6 cellular contexts compared by ENCODE assay signal in the genomic region with DNA sequence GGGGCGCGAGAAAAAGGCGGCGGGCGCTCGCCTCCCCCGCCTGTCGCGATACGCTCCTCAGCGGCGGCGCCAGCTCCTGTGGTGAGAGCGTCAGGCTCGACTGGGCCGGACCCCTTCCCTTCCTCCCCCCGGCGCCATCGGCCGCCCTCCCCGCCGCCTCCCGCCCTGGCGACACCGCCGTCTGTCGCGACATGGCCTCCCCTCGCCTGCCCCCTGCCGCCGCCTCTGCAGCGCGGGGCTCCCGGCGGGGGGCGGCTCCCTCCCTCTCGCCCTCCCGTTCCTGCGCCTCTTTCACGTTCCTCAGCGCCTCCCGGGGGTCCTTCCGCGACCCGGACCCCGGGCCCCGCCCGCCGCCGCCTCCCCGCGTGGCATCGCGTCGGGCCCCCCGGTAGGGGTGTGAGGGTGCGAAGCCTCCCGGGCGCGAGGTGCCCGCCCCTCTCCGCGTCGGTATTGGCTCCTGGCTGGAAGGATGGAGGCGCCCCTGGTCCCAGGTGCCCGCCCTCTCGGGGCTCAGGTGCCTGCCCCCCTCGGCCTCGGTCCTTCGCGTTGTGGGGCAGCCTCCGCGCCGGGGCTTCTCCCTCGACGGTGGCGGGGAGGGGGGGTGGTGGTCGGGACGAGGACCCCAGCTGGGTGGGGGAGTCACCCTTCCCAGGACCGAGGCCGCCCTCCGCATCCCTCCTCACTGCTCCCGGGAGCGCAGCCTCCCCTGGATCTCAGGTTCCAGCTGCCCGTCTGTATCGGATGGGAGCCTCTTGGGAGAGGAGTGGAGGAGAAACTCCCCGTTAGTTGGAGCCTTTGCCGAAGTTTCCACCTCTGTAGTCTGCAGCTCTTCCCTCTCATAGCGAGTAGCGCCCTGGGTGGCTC. TPM values are rescaled to one million over a fixed set of nuclear protein-coding genes. Genes with fewer than 3 reads are reported as not detected.
DNase-seq lines count a peak whose midpoint lies in the region; ATAC-seq and TF ChIP-seq lines count a peak whose summit lies in the region.

No MANE protein-coding gene starts in this region.

- TF ChIP-seq POLR2A in lower leg skin (IDR thresholded peaks at IDR 0.05): no peak

- H3K27me3 ChIP-seq in HUES48 (ENCODE audit: control insufficient read depth, insufficient read depth, low read length): no peaks in the 10 kb centered on the region

- ATAC-seq in GM21717 (IDR thresholded peaks at IDR 0.05; ENCODE audit: unreplicated experiment): no peak

- H3K36me3 ChIP-seq in HUES48 (ENCODE audit: control insufficient read depth, insufficient read depth, low read length): peaks cover 41% of the 10 kb centered on the region

- H3K4me3 ChIP-seq in HUES48 (ENCODE audit: low read depth, low read length) (peak overlapping the region; percentile 69), lower leg skin (ENCODE audit: low read depth, poor library complexity, severe bottlenecking) (peak overlapping the region; percentile 91)

- peak; percentile 33 for DNase-seq in activated gamma-delta T cell treated with Interleukin-2 at 50 U/mL for 16 hours
- peak in 1 of 2 donors; percentile 92 for DNase-seq in lower leg skin (ENCODE audit: low spot score in 2 of 2)
- DNase-seq in MV-4-11 (lab: John Stamatoyannopoulos, UW): no peak
- DNase-seq in KG1 (lab: John Stamatoyannopoulos, UW): no peak

- intact Hi-C loops in lower leg skin (cut with DNase I; ENCODE audit: low total_unique reads): no loop called here

- no peaks in the 10 kb centered on the region for H3K9me3 ChIP-seq in HUES48 (ENCODE audit: control insufficient read depth, insufficient read depth, low read length)

- H3K4me1 ChIP-seq in HUES48 (ENCODE audit: control insufficient read depth, insufficient read depth, low read length): peaks cover 7% of the 10 kb centered on the region

- peak overlapping the region; percentile 95 for H3K27ac ChIP-seq in HUES48 (ENCODE audit: low read depth, low read length)

- no peak for TF ChIP-seq CTCF in lower leg skin (IDR thresholded peaks at IDR 0.05)

- peak overlapping the region; percentile 82 for H3K9ac ChIP-seq in HUES48 (ENCODE audit: low read depth, low read length)

- WGBS in lower leg skin, 2 donors: 2% methylated on average over 32 to 33 of the region's 90 CpGs

RNA-seq across cellular contexts. Expression of a gene that starts 0.6 kb away (rescaled TPM):
- total RNA-seq in lower leg skin: 10 to 100 TPM; 19.5 to 56.9 (median 37.1) TPM

RNA-seq across cellular contexts. Expression of a gene that starts 21.4 kb away (rescaled TPM):
- total RNA-seq in lower leg skin: 1 to 10 TPM; 6.0 to 8.4 (median 6.6) TPM

RNA-seq across cellular contexts. Expression of a gene that starts 22.6 kb away (rescaled TPM):
- total RNA-seq in lower leg skin: 10 to 100 TPM; 39.2 to 65.1 (median 47.3) TPM

RNA-seq across cellular contexts. Expression of a gene that starts 22.7 kb away (rescaled TPM):
- total RNA-seq in lower leg skin: 10 to 100 TPM; 11.1 to 20.4 (median 16.0) TPM

RNA-seq across cellular contexts. Expression of a gene that starts 34.8 kb away (rescaled TPM):
- 1 to 10 TPM; 2.4 to 9.3 (median 6.3) TPM for total RNA-seq in lower leg skin
